In genomic region chr18:77055429-77056310, GRCh38 we compare ENCODE assay signal across 8 cellular contexts.
DNase-seq lines count a peak whose midpoint lies in the region; ATAC-seq and TF ChIP-seq lines count a peak whose summit lies in the region.

No MANE protein-coding gene starts in this region.

- peaks cover 9% of the 10 kb centered on the region for H3K4me1 ChIP-seq in colonic mucosa

- peak overlapping the region; percentile 89 for H3K27ac Mint-ChIP-seq in CD4-positive, alpha-beta T cell
- peak overlapping the region; percentile 92 to 93 for H3K27ac Mint-ChIP-seq in natural killer cell treated with Interleukin-12 subunit alpha and Interleukin-12 subunit beta and Interleukin-15 and Interleukin-18, amount 100 ng/mL, for 72 hours

- POLR2A ChIA-PET in CD4-positive, alpha-beta T cell (lab: Charles Lee), result interaction anchor here (0.5 to 4.2 kb wide), 16 partner anchors 7 to 334 kb away, joined by 3 to 24 read pairs (median 6); partner anchors contain the start of gene MBP

- H3K36me3 Mint-ChIP-seq in CD4-positive, alpha-beta T cell (ENCODE audit: low read depth), result peaks cover 9% of the 10 kb centered on the region
- peaks cover 6% of the 10 kb centered on the region for H3K36me3 Mint-ChIP-seq in natural killer cell treated with Interleukin-12 subunit alpha and Interleukin-12 subunit beta and Interleukin-15 and Interleukin-18, amount 100 ng/mL, for 72 hours

- TF ChIP-seq CTCF in CD4-positive, alpha-beta T cell (IDR thresholded peaks at IDR 0.05), result no peak
- no peak for TF ChIP-seq CTCF in colonic mucosa (IDR thresholded peaks at IDR 0.05)

- intact Hi-C loops in CD4-positive, alpha-beta T cell (cut with DNase I, micrococcal nuclease), result loop anchor here (1.0 to 10.0 kb wide), 5 partner anchors 8 to 231 kb away; partner anchors contain the start of gene ZNF236 (in 1 of the 2)
- intact Hi-C loops in colonic mucosa (cut with DNase I), result loop anchor here (5.0 kb wide), 1 partner anchor 53 kb away; no protein-coding TSS in a partner anchor

- CTCF ChIA-PET in CD4-positive, alpha-beta T cell (lab: Charles Lee), result interaction anchor here (0.6 to 3.5 kb wide), 6 partner anchors 10 to 66 kb away, joined by 3 to 15 read pairs (median 6); no protein-coding TSS in a partner anchor

- H3K27me3 ChIP-seq in CD4-positive, alpha-beta T cell (ENCODE audit: control insufficient read depth, insufficient read depth, low read length), result no peaks in the 10 kb centered on the region
- no peaks in the 10 kb centered on the region for H3K27me3 ChIP-seq in colonic mucosa

- peak overlapping the region; percentile 61 for H3K4me3 Mint-ChIP-seq in CD4-positive, alpha-beta T cell
- H3K4me3 Mint-ChIP-seq in natural killer cell treated with Interleukin-12 subunit alpha and Interleukin-12 subunit beta and Interleukin-15 and Interleukin-18, amount 100 ng/mL, for 72 hours, result peak overlapping the region; percentile 87

- H3K4me1 Mint-ChIP-seq in CD4-positive, alpha-beta T cell (ENCODE audit: low read depth), result peaks cover 73% of the 10 kb centered on the region
- peaks cover 62 to 65% of the 10 kb centered on the region in 2 donors for H3K4me1 Mint-ChIP-seq in natural killer cell treated with Interleukin-12 subunit alpha and Interleukin-12 subunit beta and Interleukin-15 and Interleukin-18, amount 100 ng/mL, for 72 hours (ENCODE audit: low read depth in 2 of 2)

- H3K9me3 ChIP-seq in CD4-positive, alpha-beta T cell (ENCODE audit: control insufficient read depth, low read length), result no peaks in the 10 kb centered on the region
- no peaks in the 10 kb centered on the region for H3K9me3 ChIP-seq in KOPT-K1 (ENCODE audit: insufficient read depth, low read length, poor library complexity, severe bottlenecking)
- no peaks in the 10 kb centered on the region for H3K9me3 ChIP-seq in colonic mucosa

- H3K36me3 ChIP-seq in KOPT-K1 (ENCODE audit: insufficient read depth, low read length) (no peaks in the 10 kb centered on the region), colonic mucosa (no peaks in the 10 kb centered on the region)

- DNase-seq in CD4-positive, alpha-beta T cell, result peak in 1 of 10 experiments; percentile 21
- DNase-seq in colonic mucosa (no peak), pons (ENCODE audit: low spot score) (no peak), NCI-H226 (no peak), hippocampal formation (lab: John Stamatoyannopoulos, UW) (no peak)
- no peak for DNase-seq in natural killer cell treated with Interleukin-12 subunit alpha and Interleukin-12 subunit beta and Interleukin-15 and Interleukin-18, amount 100 ng/mL, for 72 hours (ENCODE audit: low spot score)

- H3K4me3 ChIP-seq in colonic mucosa, result no peak overlapping the region

- H3K9me3 Mint-ChIP-seq in CD4-positive, alpha-beta T cell, result no peaks in the 10 kb centered on the region
- H3K9me3 Mint-ChIP-seq in natural killer cell treated with Interleukin-12 subunit alpha and Interleukin-12 subunit beta and Interleukin-15 and Interleukin-18, amount 100 ng/mL, for 72 hours, result no peaks in the 10 kb centered on the region

- peak; percentile 14 for ATAC-seq in CD4-positive, alpha-beta T cell (ENCODE audit: poor library complexity)
- no peak for ATAC-seq in natural killer cell treated with Interleukin-12 subunit alpha and Interleukin-12 subunit beta and Interleukin-15 and Interleukin-18, amount 100 ng/mL, for 72 hours
- no peak for ATAC-seq in HG03095 (IDR thresholded peaks at IDR 0.05; ENCODE audit: unreplicated experiment)

- peak overlapping the region; percentile 47 for H3K9ac ChIP-seq in colonic mucosa (ENCODE audit: low read depth in 2 of 2, low read length in 2 of 2)

- peak overlapping the region; percentile 92 for H3K27ac ChIP-seq in CD4-positive, alpha-beta T cell (ENCODE audit: low read depth, low read length)
- H3K27ac ChIP-seq in KOPT-K1 (ENCODE audit: low read depth, low read length, poor library complexity, severe bottlenecking), result peak overlapping the region; percentile 65
- peak overlapping the region; percentile 69 for H3K27ac ChIP-seq in colonic mucosa

- no peaks in the 10 kb centered on the region for H3K27me3 Mint-ChIP-seq in CD4-positive, alpha-beta T cell
- H3K27me3 Mint-ChIP-seq in natural killer cell treated with Interleukin-12 subunit alpha and Interleukin-12 subunit beta and Interleukin-15 and Interleukin-18, amount 100 ng/mL, for 72 hours, result no peaks in the 10 kb centered on the region
